ENCODE assay signal across 19 cellular contexts in the genomic region with DNA sequence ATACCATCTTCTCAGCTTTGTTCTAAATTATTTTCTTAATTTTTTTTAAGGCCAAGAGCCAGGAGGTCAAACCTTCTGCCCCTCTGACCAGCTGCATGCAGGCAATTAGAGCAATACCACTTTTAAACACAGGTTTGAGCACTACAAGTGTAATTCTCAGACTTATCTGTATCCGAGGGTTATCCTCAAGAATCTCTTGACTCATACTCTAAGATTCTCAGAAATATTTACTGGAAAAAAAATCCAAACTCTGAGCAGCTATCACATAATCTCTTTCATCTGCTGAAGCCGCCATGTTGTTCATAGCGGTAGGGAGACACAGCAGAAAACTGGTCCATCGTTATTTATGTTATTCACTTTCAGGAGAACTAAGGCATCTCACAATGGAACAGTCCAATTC. TPM values are rescaled to one million over a fixed set of nuclear protein-coding genes. Genes with fewer than 3 reads are reported as not detected.
A peak's percentile ranks its signal among the peaks of the same experiment; 100 is the strongest.
DNase-seq lines count a peak whose midpoint lies in the region; ATAC-seq and TF ChIP-seq lines count a peak whose summit lies in the region.
"Had no signal": no experiment of that assay in that cellular context is flagged by ENCODE, and none has a peak within 500 bp of the region (broad histone marks: within the 10 kb centered on the region; RNA-seq: fewer than 3 reads in every experiment).

No MANE protein-coding gene starts in this region.

- H3K4me2 ChIP-seq in GM23338 = no peak overlapping the region

- peaks cover 20% of the 10 kb centered on the region for H3K4me1 Mint-ChIP-seq in MCF 10A (ENCODE audit: insufficient read depth, unreplicated experiment)
- peaks cover 14% of the 10 kb centered on the region; the same call in 2 of the 3 replicates for H3K4me1 Mint-ChIP-seq in GM23338
- H3K4me1 Mint-ChIP-seq: CD14-positive monocyte had no signal

- no peak overlapping the region for H3K27ac ChIP-seq in breast epithelium
- H3K27ac ChIP-seq in thyroid gland = no peak overlapping the region
- no peak overlapping the region for H3K27ac ChIP-seq in GM23338 (ENCODE audit: low read depth)
- no peak overlapping the region for H3K27ac ChIP-seq in testis
- H3K27ac ChIP-seq: RWPE1, SJSA1 had no signal

- intact Hi-C loops in MCF 10A (cut with micrococcal nuclease) (no loop called here), breast epithelium (cut with DNase I; ENCODE audit: low total_unique reads) (no loop called here), thyroid gland (cut with DNase I) (no loop called here), testis (cut with DNase I; ENCODE audit: low total_unique reads) (no loop called here)

- no peaks in the 10 kb centered on the region for H4K20me1 ChIP-seq in GM23338 (replicated peaks; ENCODE audit: insufficient read depth)

- H3K4me1 ChIP-seq in breast epithelium (no peaks in the 10 kb centered on the region), thyroid gland (no peaks in the 10 kb centered on the region), GM23338 (ENCODE audit: insufficient read depth) (peaks cover 4% of the 10 kb centered on the region; the same call in 1 of the 2 replicates), testis (no peaks in the 10 kb centered on the region)
- H3K4me1 ChIP-seq: SJSA1 had no signal

- H2AFZ ChIP-seq in GM23338 = no peak overlapping the region

- CTCF ChIA-PET in MCF 10A (lab: Yijun Ruan, JAX) = interaction anchor here (0.6 to 1.1 kb wide), 7 partner anchors 10 to 377 kb away, joined by 3 to 5 read pairs (median 3); no protein-coding TSS in a partner anchor

- POLR2A ChIA-PET in MCF 10A (lab: Yijun Ruan, JAX) = interaction anchor here (0.7 to 2.6 kb wide), 10 partner anchors 9 to 191 kb away, joined by 3 to 14 read pairs (median 4); a partner anchor contains a TSS

- no peaks in the 10 kb centered on the region for H3K27me3 ChIP-seq in breast epithelium
- no peaks in the 10 kb centered on the region for H3K27me3 ChIP-seq in thyroid gland
- H3K27me3 ChIP-seq in GM23338 (ENCODE audit: insufficient read depth) = no peaks in the 10 kb centered on the region
- no peaks in the 10 kb centered on the region for H3K27me3 ChIP-seq in testis
- H3K27me3 ChIP-seq: SJSA1 had no signal

- ATAC-seq in GM23338 (no peak), HG02798 (IDR thresholded peaks at IDR 0.05; ENCODE audit: poor library complexity, unreplicated experiment) (no peak)

- H3K4me3 Mint-ChIP-seq in MCF 10A (ENCODE audit: unreplicated experiment) (peak overlapping the region; percentile 23), GM23338 (no peak overlapping the region)
- H3K4me3 Mint-ChIP-seq: CD14-positive monocyte had no signal

- no TSS peak for BruUV-seq in MCF 10A (replicated peaks; lab: Mats Ljungman, UMichigan)

- H3K27ac Mint-ChIP-seq in MCF 10A (ENCODE audit: low read depth, unreplicated experiment) (peak overlapping the region; percentile 80), GM23338 (no peak overlapping the region)
- H3K27ac Mint-ChIP-seq: CD14-positive monocyte had no signal

- TF ChIP-seq POLR2A in breast epithelium (IDR thresholded peaks at IDR 0.05) (no peak), thyroid gland (IDR thresholded peaks at IDR 0.05) (no peak), testis (IDR thresholded peaks at IDR 0.05) (no peak)

- H3K9me3 Mint-ChIP-seq in MCF 10A (ENCODE audit: unreplicated experiment) = peaks cover 6% of the 10 kb centered on the region
- H3K9me3 Mint-ChIP-seq in GM23338 = no peaks in the 10 kb centered on the region

- no peaks in the 10 kb centered on the region for H3K27me3 Mint-ChIP-seq in MCF 10A (ENCODE audit: insufficient read depth, unreplicated experiment)
- H3K27me3 Mint-ChIP-seq in GM23338 (ENCODE audit: insufficient read depth, low read depth, poor library complexity) = no peaks in the 10 kb centered on the region

- H3K36me3 Mint-ChIP-seq in MCF 10A (ENCODE audit: insufficient read depth, unreplicated experiment) (peaks cover 4% of the 10 kb centered on the region), GM23338 (ENCODE audit: low read depth) (no peaks in the 10 kb centered on the region)
- H3K36me3 Mint-ChIP-seq: CD14-positive monocyte had no signal

- H3K4me3 ChIP-seq in breast epithelium (no peak overlapping the region), fibroblast of the aortic adventitia (ENCODE audit: low read depth, low read length) (no peak overlapping the region), thyroid gland (replicated peaks in 1 of 3) (no peak overlapping the region), GM23338 (no peak overlapping the region), testis (no peak overlapping the region)
- H3K4me3 ChIP-seq: SJSA1 had no signal

- WGBS in thyroid gland, 2 donors = 88 to 90% methylated on average over 4 of the region's 4 CpGs
- 70 to 78% methylated on average over 4 of the region's 4 CpGs for WGBS in testis, 2 donors

- H3K36me3 ChIP-seq in breast epithelium = no peaks in the 10 kb centered on the region
- no peaks in the 10 kb centered on the region for H3K36me3 ChIP-seq in thyroid gland
- no peaks in the 10 kb centered on the region for H3K36me3 ChIP-seq in GM23338 (ENCODE audit: insufficient read depth)
- H3K36me3 ChIP-seq in testis (ENCODE audit: low read depth, missing control alignments) = no peaks in the 10 kb centered on the region
- H3K36me3 ChIP-seq: SJSA1 had no signal

- H3K79me2 ChIP-seq in GM23338 (replicated peaks; ENCODE audit: insufficient read depth) = no peaks in the 10 kb centered on the region

- H3K9me3 ChIP-seq in breast epithelium (no peaks in the 10 kb centered on the region), thyroid gland (no peaks in the 10 kb centered on the region), testis (no peaks in the 10 kb centered on the region)
- H3K9me3 ChIP-seq: Caco-2, SJSA1 had no signal

- DNase-seq in MCF 10A (ENCODE audit: unreplicated experiment) (no peak), breast epithelium (ENCODE audit: low spot score in 2 of 2) (no peak), amniotic epithelial cell (ENCODE audit: low read depth) (peak; percentile 85), fibroblast of the aortic adventitia (ENCODE audit: low read depth) (peak; percentile 35), thyroid gland (no peak), GM23338 (ENCODE audit: low spot score) (no peak), testis (no peak)
- DNase-seq: 8988T; Caco-2; NCI-H1048; NCI-H345; NCI-H69; NK-92 treated with Interleukin-12 subunit alpha and Interleukin-12 subunit beta, amount 100 ng/mL, for 24 hours; OCI-M1 had no signal

- peaks cover 13% of the 10 kb centered on the region for H3K9me2 ChIP-seq in GM23338 (ENCODE audit: insufficient read depth)

- no peaks in the 10 kb centered on the region for H3F3A ChIP-seq in GM23338 (replicated peaks; ENCODE audit: low read depth)

- TF ChIP-seq CTCF in MCF 10A (IDR thresholded peaks at IDR 0.05; ENCODE audit: unreplicated experiment) (no peak), breast epithelium (IDR thresholded peaks at IDR 0.05) (no peak), fibroblast of the aortic adventitia (IDR thresholded peaks at IDR 0.05; ENCODE audit: insufficient read depth, low read length) (no peak), thyroid gland (IDR thresholded peaks at IDR 0.05) (no peak), GM23338 (conservative IDR thresholded peaks at IDR 0.05; ENCODE audit: low read depth in 2 of 2) (no peak), testis (IDR thresholded peaks at IDR 0.05) (no peak)

TF ChIP-seq in GM23338, 12 proteins besides CTCF, POLR2A, EP300 and RAD21 (continues in another document):
- TF ChIP-seq NANOG (IDR thresholded peaks at IDR 0.05; ENCODE audit: borderline replicate concordance) = no peak
- TF ChIP-seq, protein P1, sequence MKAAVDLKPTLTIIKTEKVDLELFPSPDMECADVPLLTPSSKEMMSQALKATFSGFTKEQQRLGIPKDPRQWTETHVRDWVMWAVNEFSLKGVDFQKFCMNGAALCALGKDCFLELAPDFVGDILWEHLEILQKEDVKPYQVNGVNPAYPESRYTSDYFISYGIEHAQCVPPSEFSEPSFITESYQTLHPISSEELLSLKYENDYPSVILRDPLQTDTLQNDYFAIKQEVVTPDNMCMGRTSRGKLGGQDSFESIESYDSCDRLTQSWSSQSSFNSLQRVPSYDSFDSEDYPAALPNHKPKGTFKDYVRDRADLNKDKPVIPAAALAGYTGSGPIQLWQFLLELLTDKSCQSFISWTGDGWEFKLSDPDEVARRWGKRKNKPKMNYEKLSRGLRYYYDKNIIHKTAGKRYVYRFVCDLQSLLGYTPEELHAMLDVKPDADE (IDR thresholded peaks at IDR 0.05) = no peak

RNA-seq across cellular contexts. Expression of a gene that starts 27.4 kb away (rescaled TPM):
- total RNA-seq in MCF 10A (2022) = 3.8 and 5.4 TPM in 2 replicates
- total RNA-seq in breast epithelium = 1 to 10 TPM; 2.4 to 7.5 (median 2.9) TPM
- 1.6 and 4.3 TPM in 2 replicates for total RNA-seq in fibroblast of the aortic adventitia (ENCODE audit: low replicate concordance)
- total RNA-seq in thyroid gland = 1 to 10 TPM in 3 of 4 donors, not detected in 1; 1.6 to 3.0 (median 2.1) TPM
- total RNA-seq in GM23338 (2014; rRNA removed; shearing (Covaris generic)) = not detected in 2 replicates
- not detected in 2 replicates for polyA plus RNA-seq in GM23338 (2016; fragmentation: Nextera tagmentation; extraction: Ambion mirVana)
- total RNA-seq in testis = under 1 TPM; 0.47 to 0.50 TPM
- polyA plus RNA-seq in testis (ENCODE audit: insufficient read depth, low read depth, low replicate concordance) = 2.5 TPM
- total RNA-seq: Caco-2, G401 had no signal
- polyA plus RNA-seq: CD14-positive monocyte had no signal

Comparison
In these comparisons a context has a peak if more than half of its experiments do, and no peak if none do; other contexts are left out.
1. DNase-seq: peak in amniotic epithelial cell (single experiment) and fibroblast of the aortic adventitia (single experiment); none in MCF 10A (single experiment), breast epithelium (0 of 2), thyroid gland (0 of 2), GM23338 (single experiment) and testis (single experiment).